ENCODE assay signal across 1 cellular context in genomic region chr15:51736646-51737537, GRCh38.
TF ChIP-seq lines count a peak whose summit lies in the region.

No MANE protein-coding gene starts in this region.

TF ChIP-seq in HepG2, 621 proteins besides CTCF, POLR2A, EP300 and RAD21 (continued from another document):
- 0 out of 2 replicates have a peak, but pooled peaks have one; percentile 56 for TF ChIP-seq ZNF800 (CRISPR knock-in tag; IDR thresholded peaks at IDR 0.05)
- TF ChIP-seq TFDP1 (CRISPR knock-in tag; IDR thresholded peaks at IDR 0.05; ENCODE audit: borderline replicate concordance), result peak; percentile 43; the same call in 1 of the 2 replicates
- TF ChIP-seq ZFY (CRISPR knock-in tag; IDR thresholded peaks at IDR 0.05), result peak; percentile 21; the same call in 1 of the 2 replicates
- TF ChIP-seq SSRP1 (CRISPR knock-in tag; IDR thresholded peaks at IDR 0.05), result no peak
- no peak for TF ChIP-seq ZNF576 (CRISPR knock-in tag; IDR thresholded peaks at IDR 0.05)
- TF ChIP-seq ZNF670 (CRISPR knock-in tag; IDR thresholded peaks at IDR 0.05; ENCODE audit: borderline replicate concordance), result no peak
- TF ChIP-seq GABPB1 (CRISPR knock-in tag; IDR thresholded peaks at IDR 0.05), result no peak
- TF ChIP-seq HES4 (CRISPR knock-in tag; IDR thresholded peaks at IDR 0.05; ENCODE audit: borderline replicate concordance), result peak; percentile 49; the same call in 1 of the 2 replicates
- TF ChIP-seq ZNF225 (CRISPR knock-in tag; IDR thresholded peaks at IDR 0.05), result no peak
- TF ChIP-seq ZNF747 (CRISPR knock-in tag; IDR thresholded peaks at IDR 0.05; ENCODE audit: borderline replicate concordance), result no peak
- peak; percentile 30; the same call in 1 of the 2 replicates for TF ChIP-seq SRY (CRISPR knock-in tag; IDR thresholded peaks at IDR 0.05)
- TF ChIP-seq RNF219 (CRISPR knock-in tag; IDR thresholded peaks at IDR 0.05), result no peak
- no peak for TF ChIP-seq SRSF4 (IDR thresholded peaks at IDR 0.05; ENCODE audit: low read depth, low read length, poor library complexity, severe bottlenecking)
- TF ChIP-seq AKAP8 (CRISPR knock-in tag; IDR thresholded peaks at IDR 0.05), result 0 out of 2 replicates have a peak, but pooled peaks have one; percentile 35
- no peak for TF ChIP-seq CENPX (CRISPR knock-in tag; IDR thresholded peaks at IDR 0.05)
- TF ChIP-seq NR2F6 (IDR thresholded peaks at IDR 0.05), result no peak
- no peak for TF ChIP-seq NR2F6 (CRISPR knock-in tag; IDR thresholded peaks at IDR 0.05)
- TF ChIP-seq ZNF660 (CRISPR knock-in tag; IDR thresholded peaks at IDR 0.05; ENCODE audit: borderline replicate concordance, low read depth), result no peak
- no peak for TF ChIP-seq ZMAT5 (CRISPR knock-in tag; IDR thresholded peaks at IDR 0.05; ENCODE audit: borderline replicate concordance, low read depth)
- TF ChIP-seq CENPBD1 (CRISPR knock-in tag; IDR thresholded peaks at IDR 0.05; ENCODE audit: borderline replicate concordance, low read depth), result no peak
- no peak for TF ChIP-seq PRDM10 (CRISPR knock-in tag; IDR thresholded peaks at IDR 0.05; ENCODE audit: low read depth)
- TF ChIP-seq MAX (IDR thresholded peaks at IDR 0.05), result peak; percentile 74
- TF ChIP-seq ZNF441 (CRISPR knock-in tag; IDR thresholded peaks at IDR 0.05; ENCODE audit: borderline replicate concordance), result no peak
- TF ChIP-seq TFDP2 (CRISPR knock-in tag; IDR thresholded peaks at IDR 0.05), result no peak
- TF ChIP-seq EED (CRISPR knock-in tag; IDR thresholded peaks at IDR 0.05), result no peak
- no peak for TF ChIP-seq ZFP36 (IDR thresholded peaks at IDR 0.05; ENCODE audit: borderline replicate concordance, low read depth, low read length, partially characterized antibody)
- peak; percentile 68; the same call in 1 of the 2 replicates for TF ChIP-seq TMF1 (CRISPR knock-in tag; IDR thresholded peaks at IDR 0.05; ENCODE audit: low read depth)
- TF ChIP-seq RFX5 (IDR thresholded peaks at IDR 0.05; ENCODE audit: low read depth, low read length), result no peak
- no peak for TF ChIP-seq MAFG (CRISPR knock-in tag; IDR thresholded peaks at IDR 0.05)
- TF ChIP-seq TIGD3 (CRISPR knock-in tag; IDR thresholded peaks at IDR 0.05; ENCODE audit: borderline replicate concordance), result no peak
- no peak for TF ChIP-seq ZNF570 (CRISPR knock-in tag; IDR thresholded peaks at IDR 0.05; ENCODE audit: borderline replicate concordance)
- TF ChIP-seq BCLAF1 (IDR thresholded peaks at IDR 0.05), result no peak
- peak; percentile 60; the same call in 1 of the 2 replicates for TF ChIP-seq ZNF776 (CRISPR knock-in tag; IDR thresholded peaks at IDR 0.05)
- peak; percentile 23; the same call in 1 of the 2 replicates for TF ChIP-seq BORCS8-MEF2B (CRISPR knock-in tag; IDR thresholded peaks at IDR 0.05)
TF ChIP-seq in HepG2: peak in this region for 23.
